Comparison of ENCODE assay signal across 24 cellular contexts in the genomic region with DNA sequence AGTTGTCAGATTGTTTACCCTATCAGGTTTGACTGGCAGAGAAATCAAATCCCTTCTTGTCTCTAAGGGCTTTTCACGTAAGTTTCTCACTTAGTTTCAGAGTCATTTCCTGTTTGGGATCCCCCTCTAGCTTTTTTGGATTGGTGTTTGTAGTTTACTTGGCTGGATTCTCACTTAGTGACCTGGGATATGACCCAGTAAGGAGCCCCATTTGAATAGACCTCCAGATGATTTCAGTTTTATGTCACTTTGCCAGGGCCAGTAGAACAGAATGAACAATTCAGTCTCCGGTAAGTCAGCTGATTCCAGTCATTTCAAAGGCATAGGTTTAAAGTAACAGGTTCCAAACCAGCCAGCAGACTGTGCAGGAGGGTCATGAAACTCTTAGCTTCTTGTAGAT. TPM values are rescaled to one million over a fixed set of nuclear protein-coding genes. Genes with fewer than 3 reads are reported as not detected.
DNase-seq lines count a peak whose midpoint lies in the region; ATAC-seq and TF ChIP-seq lines count a peak whose summit lies in the region.
"Had no signal": no experiment of that assay in that cellular context is flagged by ENCODE, and none has a peak within 500 bp of the region (broad histone marks: within the 10 kb centered on the region; RNA-seq: fewer than 3 reads in every experiment).

No MANE protein-coding gene starts in this region.

- H3K27ac ChIP-seq in right cardiac atrium (ENCODE audit: low read length) = no peak overlapping the region
- H3K27ac ChIP-seq in testis = peak overlapping the region; percentile 43 to 61
- H3K27ac ChIP-seq: BLaER1, HL-60, KMS-11 had no signal

- no peak for DNase-seq in left ventricle myocardium superior
- no peak for DNase-seq in right cardiac atrium
- DNase-seq in cardiac fibroblast (ENCODE audit: low read depth in 2 of 2) = peak; percentile 11 to 29
- DNase-seq in testis = no peak
- DNase-seq in nucleus accumbens (lab: John Stamatoyannopoulos, UW) = no peak
- DNase-seq: CD4-positive, CD25-positive, alpha-beta regulatory T cell; DMS53; H9; MM.1S; NCI-H2029; NCI-H446 treated with DMSO at 0.1 percent for 48 hours; NCI-H526; NCI-H82; NK-92 treated with Interleukin-12 subunit alpha and Interleukin-12 subunit beta, amount 100 ng/mL, for 24 hours; SIG-M5; SK-N-SH; SW 1271 had no signal

- intact Hi-C loops in left ventricle myocardium superior (cut with micrococcal nuclease) (no loop called here), right cardiac atrium (cut with DNase I) (no loop called here), testis (cut with DNase I; ENCODE audit: low total_unique reads) (no loop called here)

- H3K27me3 ChIP-seq in right cardiac atrium (ENCODE audit: control insufficient read depth, insufficient read depth) (no peaks in the 10 kb centered on the region), testis (no peaks in the 10 kb centered on the region)
- H3K27me3 ChIP-seq: BLaER1 had no signal

- WGBS in right cardiac atrium = 38% methylated on average over 2 of the region's 2 CpGs
- 33 to 45% methylated on average over 2 of the region's 2 CpGs for WGBS in testis, 2 donors

- H3K4me1 ChIP-seq in right cardiac atrium (ENCODE audit: control insufficient read depth, insufficient read depth, low read length) (no peaks in the 10 kb centered on the region), testis (peaks cover 27% of the 10 kb centered on the region)
- H3K4me1 ChIP-seq: BLaER1 had no signal

- TF ChIP-seq POLR2A in testis (IDR thresholded peaks at IDR 0.05) = no peak

- ATAC-seq in left ventricle myocardium superior (peak; percentile 38), right cardiac atrium (no peak), HG03565 (IDR thresholded peaks at IDR 0.05; ENCODE audit: unreplicated experiment) (peak; percentile 44), GM18861 (IDR thresholded peaks at IDR 0.05; ENCODE audit: unreplicated experiment) (no peak), GM19324 (IDR thresholded peaks at IDR 0.05; ENCODE audit: low FRiP score, unreplicated experiment) (no peak)
- ATAC-seq: GM23338 had no signal

- H3K36me3 ChIP-seq in testis (ENCODE audit: low read depth, missing control alignments) = no peaks in the 10 kb centered on the region

- H3K4me3 ChIP-seq in right cardiac atrium (ENCODE audit: low read length) (no peak overlapping the region), cardiac fibroblast (replicated peaks in 1 of 2; ENCODE audit: low read depth in 2 of 2, low read length in 2 of 2) (no peak overlapping the region), testis (no peak overlapping the region)
- H3K4me3 ChIP-seq: BLaER1, GM23338 had no signal

- H3K9me3 ChIP-seq in right cardiac atrium (ENCODE audit: control insufficient read depth, low read length) (no peaks in the 10 kb centered on the region), testis (no peaks in the 10 kb centered on the region)
- H3K9me3 ChIP-seq: BLaER1, SK-N-SH had no signal

- TF ChIP-seq CTCF in cardiac fibroblast (IDR thresholded peaks at IDR 0.05; ENCODE audit: low read depth, low read length) (no peak), testis (IDR thresholded peaks at IDR 0.05) (no peak)

RNA-seq across cellular contexts. Expression of gene FAM135A, which starts 8.2 kb away (rescaled TPM):
- total RNA-seq in left ventricle myocardium superior = 14.1 TPM
- total RNA-seq in right cardiac atrium = 10 to 100 TPM; 16.5 to 19.3 (median 18.1) TPM
- polyA plus RNA-seq in right cardiac atrium = 7.7 TPM
- total RNA-seq in testis = 10 to 100 TPM; 67.0 to 68.9 TPM
- polyA plus RNA-seq in testis (ENCODE audit: insufficient read depth, low read depth, low replicate concordance) = 21.7 TPM

Comparison
In these comparisons a context has a peak if more than half of its experiments do, and no peak if none do; other contexts are left out.
1. ATAC-seq: peak in left ventricle myocardium superior (single experiment) and HG03565 (single experiment); none in right cardiac atrium (0 of 2), GM18861 (single experiment) and GM19324 (single experiment).
2. DNase-seq: peak in cardiac fibroblast (2 of 2); none in left ventricle myocardium superior (single experiment), right cardiac atrium (0 of 3), testis (single experiment) and nucleus accumbens (0 of 56).